In the genomic region with DNA sequence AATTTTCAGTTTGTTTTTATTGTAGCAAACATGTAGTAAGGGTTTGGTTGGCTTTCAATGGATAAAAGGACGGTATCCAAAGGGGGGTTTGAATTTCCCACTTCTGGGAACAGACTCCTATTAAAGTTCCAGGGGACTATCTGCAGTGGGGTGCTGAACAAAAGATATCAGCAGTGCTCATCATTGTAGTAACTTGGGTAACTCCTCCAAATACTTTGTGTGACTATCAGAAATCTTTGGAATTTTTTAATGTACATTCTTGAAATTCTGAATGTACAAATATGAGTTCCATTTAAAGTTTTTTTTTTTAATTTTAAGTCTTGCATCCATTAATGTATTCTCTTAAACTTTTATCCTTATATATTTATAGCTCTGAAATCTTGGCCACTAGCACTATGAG, we compare ENCODE assay signal across 26 cellular contexts.
"Had no signal": no experiment of that assay in that cellular context is flagged by ENCODE, and none has a peak within 500 bp of the region (broad histone marks: within the 10 kb centered on the region; RNA-seq: fewer than 3 reads in every experiment).

No MANE protein-coding gene starts in this region.

- H3K27me3 ChIP-seq: breast epithelium, dorsolateral prefrontal cortex, gastroesophageal sphincter, neutrophil, ovary, right lobe of liver, uterus had no signal

- DNase-seq: activated CD4-positive, alpha-beta T cell treated with anti-CD3 and anti-CD28 coated beads for 36 hours; activated CD4-positive, CD25-positive, alpha-beta regulatory T cell; activated CD8-positive, alpha-beta memory T cell treated with anti-CD3 and anti-CD28 coated beads, Interleukin-2, amount 10 ng/mL, durations not matched to agents 7 days and 5 days; activated CD8-positive, alpha-beta T cell treated with anti-CD3 and anti-CD28 coated beads, Interleukin-2, amount 10 ng/mL, durations not matched to agents 7 days and 5 days; activated naive CD8-positive, alpha-beta T cell treated with anti-CD3 and anti-CD28 coated beads, Interleukin-2, amount 50 U/mL, for 24 hours; activated T-cell treated with anti-CD3 and anti-CD28 coated beads, Interleukin-2, amount 50 U/mL, for 48 hours; dorsolateral prefrontal cortex; effector memory CD8-positive, alpha-beta T cell; erythroblast; hippocampal formation; kidney; left colon; mammary epithelial cell; naive B cell; nephron progenitor cell; ovary; right lobe of liver; stimulated activated CD4-positive, alpha-beta T cell treated with anti-CD3 and anti-CD28 coated beads, Interleukin-4, amount 100 ng/mL, for 24 hours; uterus had no signal

- H3K9me3 ChIP-seq: breast epithelium, gastroesophageal sphincter, neutrophil, ovary, right lobe of liver, thoracic aorta, uterus had no signal

- H3K27ac ChIP-seq: breast epithelium, coronary artery, dorsolateral prefrontal cortex, gastroesophageal sphincter, neutrophil, ovary, right lobe of liver, skin epidermis, thoracic aorta, uterus had no signal

- ATAC-seq: activated CD4-positive, alpha-beta T cell treated with anti-CD3 and anti-CD28 coated beads for 36 hours; activated CD8-positive, alpha-beta memory T cell treated with anti-CD3 and anti-CD28 coated beads, Interleukin-2, amount 10 ng/mL, durations not matched to agents 7 days and 5 days; activated CD8-positive, alpha-beta T cell treated with anti-CD3 and anti-CD28 coated beads, Interleukin-2, amount 10 ng/mL, durations not matched to agents 7 days and 5 days; activated naive CD8-positive, alpha-beta T cell treated with anti-CD3 and anti-CD28 coated beads, Interleukin-2, amount 50 U/mL, for 24 hours; effector memory CD8-positive, alpha-beta T cell; gastroesophageal sphincter; left colon; right lobe of liver; stimulated activated effector memory CD8-positive, alpha-beta T cell treated with anti-CD3 and anti-CD28 coated beads, Interleukin-12 subunit alpha, Interleukin-12 subunit beta, amount 100 ng/mL, for 72 hours had no signal

- H3K36me3 ChIP-seq: breast epithelium, ovary, uterus had no signal

- H3K4me3 ChIP-seq: breast epithelium, coronary artery, dorsolateral prefrontal cortex, gastroesophageal sphincter, ovary, right lobe of liver, skin epidermis, thoracic aorta, uterus had no signal
